In the genomic region with DNA sequence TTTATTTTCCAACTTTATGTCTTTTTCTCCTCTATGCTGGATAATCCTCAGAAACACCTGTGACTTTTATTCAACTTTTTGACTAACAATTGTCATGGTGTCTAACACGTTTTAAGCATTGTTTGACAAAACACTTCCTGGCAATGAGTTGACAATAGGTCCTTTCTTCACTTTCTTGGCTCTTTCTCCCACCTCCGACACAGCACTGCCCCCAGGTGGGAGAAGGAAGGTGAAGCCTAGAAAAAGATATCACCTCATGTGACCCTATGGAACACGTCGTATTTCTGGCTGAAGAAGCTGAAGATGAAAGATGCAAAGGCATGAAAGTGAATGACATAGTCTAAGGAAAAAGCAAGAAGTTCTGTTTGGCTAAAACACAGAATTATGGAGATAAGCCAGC, we compare ENCODE assay signal across 9 cellular contexts.
A peak's percentile ranks its signal among the peaks of the same experiment; 100 is the strongest.
DNase-seq lines count a peak whose midpoint lies in the region; ATAC-seq and TF ChIP-seq lines count a peak whose summit lies in the region.
"Had no signal": no experiment of that assay in that cellular context is flagged by ENCODE, and none has a peak within 500 bp of the region (broad histone marks: within the 10 kb centered on the region; RNA-seq: fewer than 3 reads in every experiment).

No MANE protein-coding gene starts in this region.

- no peak overlapping the region for H3K23ac ChIP-seq in neuronal stem cell (ENCODE audit: low read depth, low read length, poor library complexity)

- no peak overlapping the region for H2BK12ac ChIP-seq in neuronal stem cell (ENCODE audit: low read length)

- peaks cover 0 to 4% of the 10 kb centered on the region in 2 donors for H3K9me3 ChIP-seq in neuronal stem cell (replicated peaks in 1 of 2; ENCODE audit: control insufficient read depth in 2 of 2, insufficient read depth in 1 of 2, low read depth in 1 of 2, low read length in 2 of 2)

- ATAC-seq in HG02623 (IDR thresholded peaks at IDR 0.05; ENCODE audit: unreplicated experiment) (no peak), HG03442 (IDR thresholded peaks at IDR 0.05; ENCODE audit: unreplicated experiment) (no peak)

- H3K27me3 ChIP-seq in brain microvascular endothelial cell (replicated peaks) (no peaks in the 10 kb centered on the region), neuronal stem cell (ENCODE audit: control insufficient read depth in 3 of 3, insufficient read depth in 3 of 3, low read depth in 1 of 3, low read length in 3 of 3) (no peaks in the 10 kb centered on the region)
- H3K27me3 ChIP-seq: BLaER1 treated with 17β-estradiol and CSF1 and Interleukin-3, amounts not matched to agents 10 nM and 100 nM had no signal

- no peak overlapping the region for H4K8ac ChIP-seq in neuronal stem cell (ENCODE audit: low read depth, low read length)

- no peak overlapping the region for H3K18ac ChIP-seq in neuronal stem cell (ENCODE audit: low read length)

- H3K36me3 ChIP-seq in brain microvascular endothelial cell (replicated peaks) (no peaks in the 10 kb centered on the region), neuronal stem cell (replicated peaks in 1 of 2; ENCODE audit: control insufficient read depth in 2 of 2, insufficient read depth in 2 of 2, low read length in 2 of 2) (no peaks in the 10 kb centered on the region)
- H3K36me3 ChIP-seq: BLaER1 treated with 17β-estradiol and CSF1 and Interleukin-3, amounts not matched to agents 10 nM and 100 nM had no signal

- H3K27ac ChIP-seq in brain microvascular endothelial cell (no peak overlapping the region), neuronal stem cell (replicated peaks; ENCODE audit: low read length) (no peak overlapping the region)
- H3K27ac ChIP-seq: BLaER1 treated with 17β-estradiol and CSF1 and Interleukin-3, amounts not matched to agents 10 nM and 100 nM had no signal

- TF ChIP-seq CTCF in brain microvascular endothelial cell (IDR thresholded peaks at IDR 0.05; ENCODE audit: low read depth, low read length, missing control alignments): peak; percentile 73

- in situ Hi-C loops in brain microvascular endothelial cell (cut with HindIII; ENCODE audit: low pct_ligation_motif_present, low sequenced_read_pairs): no loop called here

- WGBS in neuronal stem cell (ENCODE audit: extremely low coverage in 2 of 2, insufficient read length in 2 of 2, insufficient replicate concordance in 1 of 2), 2 donors: no CpG with 5 or more reads among the region's 4 CpGs

- H2BK120ac ChIP-seq in neuronal stem cell (ENCODE audit: low read depth, low read length): no peak overlapping the region

- H2BK5ac ChIP-seq in neuronal stem cell (ENCODE audit: low read length): no peak overlapping the region

- H3K14ac ChIP-seq in neuronal stem cell (ENCODE audit: low read length): no peak overlapping the region

- H3K4me3 ChIP-seq in brain microvascular endothelial cell (ENCODE audit: low read depth, low read length) (no peak overlapping the region), neuronal stem cell (ENCODE audit: low read length in 2 of 2) (no peak overlapping the region)
- H3K4me3 ChIP-seq: BLaER1 treated with 17β-estradiol and CSF1 and Interleukin-3, amounts not matched to agents 10 nM and 100 nM had no signal

- H3K4me1 ChIP-seq in neuronal stem cell (ENCODE audit: control insufficient read depth in 2 of 2, insufficient read depth in 1 of 2, low read depth in 1 of 2, low read length in 2 of 2): no peaks in the 10 kb centered on the region

- H3K4me2 ChIP-seq in neuronal stem cell (ENCODE audit: insufficient read depth, low read length, poor library complexity, severe bottlenecking): no peak overlapping the region
- H3K4me2 ChIP-seq: BLaER1 treated with 17β-estradiol and CSF1 and Interleukin-3, amounts not matched to agents 10 nM and 100 nM had no signal

- DNase-seq in NCI-H2107 treated with DMSO at 0.1 percent for 48 hours (lab: John Stamatoyannopoulos, UW; ENCODE audit: unreplicated experiment) (peak; percentile 14), NCI-H2107 (lab: John Stamatoyannopoulos, UW) (no peak), NAMALWA (ENCODE audit: low spot score) (peak; percentile 39), brain microvascular endothelial cell (no peak), neuronal stem cell (ENCODE audit: low spot score) (peak; percentile 40)
- DNase-seq in stimulated activated CD4-positive, alpha-beta T cell treated with anti-CD3 and anti-CD28 coated beads, Interleukin-4, amount 100 ng/mL, for 1 hour: no peak

- H2BK15ac ChIP-seq in neuronal stem cell (ENCODE audit: low read length): no peak overlapping the region

- no peak overlapping the region for H3K4ac ChIP-seq in neuronal stem cell (ENCODE audit: low read length)

- no peak overlapping the region for H3K9ac ChIP-seq in neuronal stem cell (ENCODE audit: low read depth, low read length, poor library complexity)
- H3K9ac ChIP-seq: BLaER1 treated with 17β-estradiol and CSF1 and Interleukin-3, amounts not matched to agents 10 nM and 100 nM had no signal

- peak overlapping the region; percentile 15 for H2AFZ ChIP-seq in neuronal stem cell (ENCODE audit: low read length)

- H4K91ac ChIP-seq in neuronal stem cell (ENCODE audit: low read depth, low read length, poor library complexity): no peak overlapping the region

- H2AK5ac ChIP-seq in neuronal stem cell (ENCODE audit: low read depth, low read length): no peak overlapping the region

- H3K79me1 ChIP-seq in neuronal stem cell (ENCODE audit: low read depth, low read length): no peaks in the 10 kb centered on the region

Comparison
In these comparisons a context has a peak if more than half of its experiments do, and no peak if none do; other contexts are left out.
1. DNase-seq: peak in NCI-H2107 treated with DMSO at 0.1 percent for 48 hours (single experiment), NAMALWA (single experiment) and neuronal stem cell (single experiment); none in NCI-H2107 (single experiment), brain microvascular endothelial cell (single experiment) and stimulated activated CD4-positive, alpha-beta T cell treated with anti-CD3 and anti-CD28 coated beads, Interleukin-4, amount 100 ng/mL, for 1 hour (single experiment).